Comparison of ENCODE assay signal across 8 cellular contexts in genomic region chr10:84360634-84361365, GRCh38. TPM values are rescaled to one million over a fixed set of nuclear protein-coding genes. Genes with fewer than 3 reads are reported as not detected.
DNase-seq lines count a peak whose midpoint lies in the region; ATAC-seq and TF ChIP-seq lines count a peak whose summit lies in the region.

No MANE protein-coding gene starts in this region.

- no peak overlapping the region for H2AK5ac ChIP-seq in trophoblast cell (ENCODE audit: low read length)

- H3K4me1 ChIP-seq in CD8-positive, alpha-beta T cell (ENCODE audit: insufficient read depth, low read length), result peaks cover 58% of the 10 kb centered on the region
- H3K4me1 ChIP-seq in foreskin keratinocyte (peaks cover 10% of the 10 kb centered on the region), trophoblast cell (ENCODE audit: control insufficient read depth in 1 of 2, insufficient read depth in 2 of 2, low read length in 2 of 2) (peaks cover 0 to 4% of the 10 kb centered on the region in 2 experiments), uterus (peaks cover 0 to 6% of the 10 kb centered on the region in 2 donors)

- TF ChIP-seq CTCF in CD8-positive, alpha-beta T cell (IDR thresholded peaks at IDR 0.05), result no peak
- no peak for TF ChIP-seq CTCF in foreskin keratinocyte (conservative IDR thresholded peaks at IDR 0.05)
- TF ChIP-seq CTCF in uterus (IDR thresholded peaks at IDR 0.05), result no peak

- H3K36me3 ChIP-seq in CD8-positive, alpha-beta T cell (ENCODE audit: insufficient read depth, low read length), result no peaks in the 10 kb centered on the region
- H3K36me3 ChIP-seq in trophoblast cell (ENCODE audit: control insufficient read depth in 1 of 2, insufficient read depth in 2 of 2, low read length in 2 of 2) (no peaks in the 10 kb centered on the region), uterus (no peaks in the 10 kb centered on the region)

- H2AFZ ChIP-seq in trophoblast cell (ENCODE audit: insufficient read depth, low read length, poor library complexity), result no peak overlapping the region

- peak overlapping the region; percentile 66 for H3K27ac Mint-ChIP-seq in CD8-positive, alpha-beta T cell

- H4K91ac ChIP-seq in trophoblast cell (ENCODE audit: low read depth, low read length), result no peak overlapping the region

- no peak overlapping the region for H3K18ac ChIP-seq in trophoblast cell (ENCODE audit: low read length)

- peak overlapping the region; percentile 20 for H3K4me3 Mint-ChIP-seq in CD8-positive, alpha-beta T cell

- peak overlapping the region; percentile 35 for H3K4ac ChIP-seq in trophoblast cell (ENCODE audit: low read depth, low read length)

- H3K4me1 Mint-ChIP-seq in CD8-positive, alpha-beta T cell (ENCODE audit: low read depth), result peaks cover 86% of the 10 kb centered on the region

- no peak overlapping the region for H2BK5ac ChIP-seq in trophoblast cell (ENCODE audit: low read depth, low read length, poor library complexity)

- no peaks in the 10 kb centered on the region for H3K27me3 Mint-ChIP-seq in CD8-positive, alpha-beta T cell (ENCODE audit: low read depth)

- H2BK120ac ChIP-seq in trophoblast cell (ENCODE audit: insufficient read depth, low read length, poor library complexity), result no peak overlapping the region

- no peak overlapping the region for H3K23ac ChIP-seq in trophoblast cell (ENCODE audit: low read length)

- no peak overlapping the region for H3K14ac ChIP-seq in trophoblast cell (ENCODE audit: low read length)

- no peak for ATAC-seq in CD8-positive, alpha-beta T cell
- peak; percentile 40 for ATAC-seq in foreskin keratinocyte
- no peak for ATAC-seq in HG03097 (IDR thresholded peaks at IDR 0.05; ENCODE audit: low FRiP score, unreplicated experiment)
- ATAC-seq in GM21737 (IDR thresholded peaks at IDR 0.05; ENCODE audit: unreplicated experiment), result no peak

- TF ChIP-seq POLR2A in uterus (IDR thresholded peaks at IDR 0.05), result no peak

- peaks cover 2% of the 10 kb centered on the region for H3K79me2 ChIP-seq in trophoblast cell (ENCODE audit: control insufficient read depth, insufficient read depth, low read length, poor library complexity)

- no peaks in the 10 kb centered on the region for H3K27me3 ChIP-seq in CD8-positive, alpha-beta T cell (ENCODE audit: insufficient read depth, low read length)
- H3K27me3 ChIP-seq in foreskin keratinocyte (no peaks in the 10 kb centered on the region), trophoblast cell (ENCODE audit: insufficient read depth, low read length) (no peaks in the 10 kb centered on the region), uterus (no peaks in the 10 kb centered on the region)

- no peak overlapping the region for H4K12ac ChIP-seq in trophoblast cell (ENCODE audit: low read depth, low read length)

- H3K9me3 ChIP-seq in CD8-positive, alpha-beta T cell (ENCODE audit: low read length), result no peaks in the 10 kb centered on the region
- H3K9me3 ChIP-seq in trophoblast cell (ENCODE audit: insufficient read depth, low read depth, low read length), result no peaks in the 10 kb centered on the region
- H3K9me3 ChIP-seq in uterus, result no peaks in the 10 kb centered on the region

- no peak overlapping the region for H3K4me3 ChIP-seq in CD8-positive, alpha-beta T cell (ENCODE audit: low read depth, low read length)
- no peak overlapping the region for H3K4me3 ChIP-seq in trophoblast cell (ENCODE audit: low read depth, low read length)
- H3K4me3 ChIP-seq in uterus, result peak overlapping the region in 1 of 2 donors; percentile 13

- peak overlapping the region; percentile 18 for H3K4me2 ChIP-seq in trophoblast cell (ENCODE audit: low read length)

- intact Hi-C loops in CD8-positive, alpha-beta T cell (cut with DNase I, micrococcal nuclease), result loop anchor here in 1 of 2 experiments (2.0 kb wide), 1 partner anchor 14 kb away; no protein-coding TSS in a partner anchor
- intact Hi-C loops in uterus (cut with DNase I; ENCODE audit: low total_unique reads), result no loop called here

- H3K36me3 Mint-ChIP-seq in CD8-positive, alpha-beta T cell, result peaks cover 14% of the 10 kb centered on the region

- POLR2A ChIA-PET in CD8-positive, alpha-beta T cell (lab: Charles Lee), result no interaction called here

- DNase-seq in CD8-positive, alpha-beta T cell, result no peak
- DNase-seq in SW480 (ENCODE audit: low spot score) (peak; percentile 15), foreskin keratinocyte (peak in 1 of 2 donors; percentile 10), trophoblast cell (peak in 1 of 2 donors; percentile 20), uterus (no peak)
- DNase-seq in activated CD4-positive, alpha-beta T cell treated with anti-CD3 and anti-CD28 coated beads, Interleukin-2, amount 50 U/mL, for 4 hours, result no peak

- H3K9me3 Mint-ChIP-seq in CD8-positive, alpha-beta T cell, result no peaks in the 10 kb centered on the region

- H4K8ac ChIP-seq in trophoblast cell (ENCODE audit: low read depth, low read length), result no peak overlapping the region

- no peak overlapping the region for H2BK12ac ChIP-seq in trophoblast cell (ENCODE audit: low read length)

- WGBS in trophoblast cell (ENCODE audit: extremely low coverage, insufficient coverage, insufficient read length), result no CpG with 5 or more reads among the region's 6 CpGs

- H3K27ac ChIP-seq in CD8-positive, alpha-beta T cell (ENCODE audit: low read depth, low read length), result no peak overlapping the region
- no peak overlapping the region for H3K27ac ChIP-seq in foreskin keratinocyte
- H3K27ac ChIP-seq in trophoblast cell (ENCODE audit: low read depth, low read length), result peak overlapping the region; percentile 0
- peak overlapping the region in 1 of 2 donors; percentile 13 for H3K27ac ChIP-seq in uterus

- no peaks in the 10 kb centered on the region for H3K79me1 ChIP-seq in trophoblast cell (ENCODE audit: low read length)

- CTCF ChIA-PET in CD8-positive, alpha-beta T cell (lab: Charles Lee), result interaction anchor here (3.0 kb wide), 1 partner anchor 8 kb away, joined by 10 read pairs; no protein-coding TSS in a partner anchor

- H3K9ac ChIP-seq in trophoblast cell (ENCODE audit: low read length), result no peak overlapping the region

RNA-seq across cellular contexts. Expression of gene CCSER2, which starts 32.4 kb away (rescaled TPM):
- 100 to 1,000 TPM; 141 to 143 TPM for total RNA-seq in CD8-positive, alpha-beta T cell
- total RNA-seq in foreskin keratinocyte (24.9 and 28.7 TPM in 2 replicates), uterus (100 to 1,000 TPM in 1 of 4 donors, 10 to 100 TPM in 3; 40.5 to 112 (median 54.0) TPM)
- 11.1 and 11.8 TPM in 2 replicates for polyA plus RNA-seq in foreskin keratinocyte
- 148 and 154 TPM in 2 replicates for polyA plus RNA-seq in trophoblast cell (2013)
